ENCODE assay signal across 15 cellular contexts in genomic region chr20:38079353-38079752, GRCh38. TPM values are rescaled to one million over a fixed set of nuclear protein-coding genes. Genes with fewer than 3 reads are reported as not detected.
DNase-seq lines count a peak whose midpoint lies in the region; ATAC-seq, FAIRE-seq and TF ChIP-seq lines count a peak whose summit lies in the region.
"Had no signal": no experiment of that assay in that cellular context is flagged by ENCODE, and none has a peak within 500 bp of the region (broad histone marks: within the 10 kb centered on the region; RNA-seq: fewer than 3 reads in every experiment).

No MANE protein-coding gene starts in this region.

- H2BK15ac ChIP-seq in IMR-90 (ENCODE audit: low read depth, low read length) (peak overlapping the region; percentile 41; the same call in 1 of the 3 replicates), mesenchymal stem cell (ENCODE audit: low read depth, poor library complexity, severe bottlenecking) (no peak overlapping the region)

- TF ChIP-seq POLR2A in IMR-90 (IDR thresholded peaks at IDR 0.05; ENCODE audit: low read depth, low read length) (no peak), GM12878 (IDR thresholded peaks at IDR 0.05; ENCODE audit: low read depth, low read length) (no peak)

- H3K79me2 ChIP-seq in GM12878 (ENCODE audit: control insufficient read depth, insufficient read depth, low read length): peaks cover 12% of the 10 kb centered on the region

- H2BK20ac ChIP-seq in IMR-90 (ENCODE audit: low read depth, low read length): no peak overlapping the region

- WGBS in IMR-90 (ENCODE audit: extremely low coverage in 2 of 2, insufficient read length in 1 of 2), 2 experiments: no CpG with 5 or more reads among the region's 3 CpGs
- WGBS in GM12878 (ENCODE audit: insufficient coverage, insufficient replicate concordance, low lambda C conversion rate, missing lambda C conversion rate): 98% methylated on average over 3 of the region's 3 CpGs
- WGBS in mesenchymal stem cell: 100% methylated on average over 3 of the region's 3 CpGs

- POLR2A ChIA-PET in IMR-90 (lab: Charles Lee; ENCODE audit: unreplicated experiment): no interaction called here
- POLR2A ChIA-PET in GM12878 (lab: Charles Lee): interaction anchor here (0.6 kb wide), 1 partner anchor 66 kb away, joined by 4 read pairs; no protein-coding TSS in a partner anchor

- H2AK5ac ChIP-seq in IMR-90 (ENCODE audit: low read depth, low read length) (no peak overlapping the region), mesenchymal stem cell (ENCODE audit: low read length, severe bottlenecking) (no peak overlapping the region)

- no peak for TF ChIP-seq RAD21 in IMR-90 (IDR thresholded peaks at IDR 0.05; ENCODE audit: low read length)
- no peak for TF ChIP-seq RAD21 in GM12878 (IDR thresholded peaks at IDR 0.05; ENCODE audit: insufficient read depth, low read depth, low read length)

- H3K36me3 ChIP-seq in CD4-positive, CD25-positive, alpha-beta regulatory T cell (ENCODE audit: control insufficient read depth, insufficient read depth, low read length): peaks cover 61% of the 10 kb centered on the region
- peaks cover 10% of the 10 kb centered on the region for H3K36me3 ChIP-seq in IMR-90 (ENCODE audit: control insufficient read depth, insufficient read depth, low read length)
- H3K36me3 ChIP-seq in GM12878 (ENCODE audit: control insufficient read depth in 2 of 2, insufficient read depth in 2 of 2, low read length in 1 of 2): peaks cover 8 to 11% of the 10 kb centered on the region in 2 experiments
- H3K36me3 ChIP-seq in mesenchymal stem cell (ENCODE audit: control insufficient read depth in 1 of 2, insufficient read depth in 2 of 2, low read depth in 1 of 2, low read length in 2 of 2): peaks cover 22 to 63% of the 10 kb centered on the region in 2 experiments

- H3K9me1 ChIP-seq in IMR-90 (ENCODE audit: insufficient read depth, low read length): peaks cover 23% of the 10 kb centered on the region

- H3K4ac ChIP-seq in IMR-90 (ENCODE audit: low read depth, low read length) (no peak overlapping the region), mesenchymal stem cell (ENCODE audit: low read depth in 1 of 2, low read length in 2 of 2) (no peak overlapping the region)

- dilution Hi-C loops in IMR-90 (cut with HindIII; ENCODE audit: low sequenced_read_pairs, unreplicated experiment): no loop called here

- no peak overlapping the region for H3K4me3 ChIP-seq in CD4-positive, CD25-positive, alpha-beta regulatory T cell (ENCODE audit: low read depth, low read length)
- H3K4me3 ChIP-seq in IMR-90 (ENCODE audit: insufficient read depth, low read depth, low read length) (no peak overlapping the region), GM12878 (no peak overlapping the region), mesenchymal stem cell (ENCODE audit: insufficient read depth in 1 of 2, low read depth in 1 of 2, low read length in 2 of 2) (no peak overlapping the region)
- H3K4me3 ChIP-seq: GM23338 had no signal

- H3K27me3 Mint-ChIP-seq in CD4-positive, CD25-positive, alpha-beta regulatory T cell: no peaks in the 10 kb centered on the region
- H3K27me3 Mint-ChIP-seq: B cell; CD4-positive, alpha-beta memory T cell had no signal

- H3K4me1 ChIP-seq in CD4-positive, CD25-positive, alpha-beta regulatory T cell (ENCODE audit: control insufficient read depth, insufficient read depth, low read length, poor library complexity, severe bottlenecking): no peaks in the 10 kb centered on the region
- H3K4me1 ChIP-seq in IMR-90 (ENCODE audit: control insufficient read depth, insufficient read depth, low read length): peaks cover 21% of the 10 kb centered on the region
- H3K4me1 ChIP-seq in GM12878 (ENCODE audit: control insufficient read depth, insufficient read depth, low read length): peaks cover 6% of the 10 kb centered on the region
- peaks cover 3% of the 10 kb centered on the region for H3K4me1 ChIP-seq in mesenchymal stem cell (ENCODE audit: control insufficient read depth, insufficient read depth, low read depth, low read length)

- no peak overlapping the region for H3K18ac ChIP-seq in IMR-90 (ENCODE audit: low read depth, low read length)
- peak overlapping the region in 1 of 2 experiments; percentile 33 for H3K18ac ChIP-seq in mesenchymal stem cell (ENCODE audit: low read depth in 1 of 2, low read length in 2 of 2)

- H3K9me3 Mint-ChIP-seq in CD4-positive, CD25-positive, alpha-beta regulatory T cell: peaks cover 0 to 5% (median 0%) of the 10 kb centered on the region in 7 donors
- H3K9me3 Mint-ChIP-seq: GM23338 had no signal

- ATAC-seq in CD4-positive, CD25-positive, alpha-beta regulatory T cell (ENCODE audit: low read depth in 2 of 2): no peak
- ATAC-seq in IMR-90 (ENCODE audit: low read depth): no peak
- ATAC-seq in GM12878: no peak
- no peak for ATAC-seq in GM21447 (IDR thresholded peaks at IDR 0.05; ENCODE audit: unreplicated experiment)
- ATAC-seq: GM23338 had no signal

- H2AFZ ChIP-seq in IMR-90 (replicated peaks; ENCODE audit: low read length, poor library complexity) (no peak overlapping the region), GM12878 (ENCODE audit: control insufficient read depth, low read depth, low read length) (no peak overlapping the region), mesenchymal stem cell (ENCODE audit: low read depth, low read length) (no peak overlapping the region)
- H2AFZ ChIP-seq: GM23338 had no signal

- H2AK9ac ChIP-seq in IMR-90 (replicated peaks; ENCODE audit: low read depth, low read length, poor library complexity): no peak overlapping the region

- peak overlapping the region in 2 of 3 donors; percentile 29 to 67 for H3K27ac Mint-ChIP-seq in CD4-positive, CD25-positive, alpha-beta regulatory T cell
- H3K27ac Mint-ChIP-seq: GM23338 had no signal

- H3K56ac ChIP-seq in IMR-90 (ENCODE audit: extremely low read depth, insufficient read depth, low read length): no peak overlapping the region

- no peak for FAIRE-seq in GM12878 (lab: Jason Lieb, UNC)
- FAIRE-seq: A204.1, GM12891 had no signal

- no peak for TF ChIP-seq EP300 in GM12878 (IDR thresholded peaks at IDR 0.05; ENCODE audit: borderline replicate concordance in 1 of 2, control insufficient read depth in 1 of 2, low read depth in 2 of 2, low read length in 2 of 2)

- no peak overlapping the region for H4K5ac ChIP-seq in IMR-90 (ENCODE audit: low read depth, low read length)

- H3K9ac ChIP-seq in IMR-90 (ENCODE audit: low read depth, low read length) (no peak overlapping the region), GM12878 (ENCODE audit: control insufficient read depth, insufficient read depth, low read length) (no peak overlapping the region), mesenchymal stem cell (ENCODE audit: low read length) (no peak overlapping the region)

- H3K79me1 ChIP-seq in IMR-90 (ENCODE audit: low read depth in 1 of 2, low read length in 2 of 2): peaks cover 33 to 60% of the 10 kb centered on the region in 2 experiments
- H3K79me1 ChIP-seq in mesenchymal stem cell (replicated peaks; ENCODE audit: low read length, poor library complexity, severe bottlenecking): peaks cover 33% of the 10 kb centered on the region

- H2BK12ac ChIP-seq in mesenchymal stem cell (ENCODE audit: low read length in 2 of 2): no peak overlapping the region

- H3K23ac ChIP-seq in IMR-90 (ENCODE audit: low read depth, low read length) (no peak overlapping the region), mesenchymal stem cell (ENCODE audit: low read length in 2 of 2) (no peak overlapping the region)

- H3K4me2 ChIP-seq in IMR-90 (ENCODE audit: low read depth, low read length) (no peak overlapping the region), GM12878 (ENCODE audit: control insufficient read depth, insufficient read depth) (no peak overlapping the region), mesenchymal stem cell (ENCODE audit: low read length, poor library complexity, severe bottlenecking) (no peak overlapping the region)
- H3K4me2 ChIP-seq: GM23338 had no signal

- CTCF ChIA-PET in IMR-90 (lab: Yijun Ruan, JAX): no interaction called here
- CTCF ChIA-PET in GM12878 (lab: Yijun Ruan, JAX): interaction anchor here (1.4 to 12.1 kb wide), 5 partner anchors 9 to 142 kb away, joined by 6 to 260 read pairs (median 175); no protein-coding TSS in a partner anchor

- no peak overlapping the region for H4K91ac ChIP-seq in IMR-90 (ENCODE audit: insufficient read depth, low read depth, low read length)
- no peak overlapping the region for H4K91ac ChIP-seq in mesenchymal stem cell (ENCODE audit: low read length)

- H3K36me3 Mint-ChIP-seq in CD4-positive, CD25-positive, alpha-beta regulatory T cell: peaks cover 46% of the 10 kb centered on the region

- RAD21 ChIA-PET in GM12878 (lab: Charles Lee; ENCODE audit: unreplicated experiment): interaction anchor here (0.7 to 1.1 kb wide), 3 partner anchors 14 to 34 kb away, joined by 3 to 4 read pairs (median 4); no protein-coding TSS in a partner anchor

- no peak overlapping the region for H2BK5ac ChIP-seq in IMR-90 (ENCODE audit: low read depth, low read length, poor library complexity, severe bottlenecking)
- H2BK5ac ChIP-seq in mesenchymal stem cell (ENCODE audit: low read depth, low read length, poor library complexity, severe bottlenecking): no peak overlapping the region

- BruUV-seq in IMR-90 (replicated peaks; lab: Mats Ljungman, UMichigan): no TSS peak
- no TSS peak for BruUV-seq in GM12878 (replicated peaks; lab: Mats Ljungman, UMichigan)

- H4K20me1 ChIP-seq in IMR-90 (ENCODE audit: insufficient read depth, low read length): no peaks in the 10 kb centered on the region
- no peaks in the 10 kb centered on the region for H4K20me1 ChIP-seq in GM12878 (ENCODE audit: control insufficient read depth, insufficient read depth)

- H2BK120ac ChIP-seq in IMR-90 (ENCODE audit: low read depth, low read length) (no peak overlapping the region), mesenchymal stem cell (ENCODE audit: low read depth, low read length) (peak overlapping the region; percentile 34)

- no peak overlapping the region for H3K14ac ChIP-seq in IMR-90 (replicated peaks; ENCODE audit: low read depth, low read length)
- no peak overlapping the region for H3K14ac ChIP-seq in mesenchymal stem cell (ENCODE audit: low read length in 2 of 2)

- H4K8ac ChIP-seq in IMR-90 (ENCODE audit: low read depth in 2 of 2, low read length in 2 of 2) (no peak overlapping the region), mesenchymal stem cell (ENCODE audit: low read length) (no peak overlapping the region)

- TF ChIP-seq CTCF in IMR-90 (conservative IDR thresholded peaks at IDR 0.05; ENCODE audit: low read depth, low read length): no peak
- TF ChIP-seq CTCF in GM12878 (IDR thresholded peaks at IDR 0.05 in 2 of 3, conservative IDR thresholded peaks at IDR 0.05 in 1 of 3; ENCODE audit: control insufficient read depth in 2 of 3, extremely low read depth in 1 of 3, insufficient read depth in 1 of 3, low read depth in 3 of 3, low read length in 3 of 3): no peak

- H3K27me3 ChIP-seq in CD4-positive, CD25-positive, alpha-beta regulatory T cell (ENCODE audit: control insufficient read depth, insufficient read depth, low read length): no peaks in the 10 kb centered on the region
- H3K27me3 ChIP-seq in IMR-90 (ENCODE audit: control insufficient read depth, insufficient read depth, low read length) (no peaks in the 10 kb centered on the region), GM12878 (replicated peaks in 1 of 2; ENCODE audit: control insufficient read depth in 2 of 2, insufficient read depth in 2 of 2, low read length in 1 of 2) (no peaks in the 10 kb centered on the region), mesenchymal stem cell (ENCODE audit: control insufficient read depth in 1 of 2, insufficient read depth in 1 of 2, low read length in 2 of 2) (no peaks in the 10 kb centered on the region)

- no peak overlapping the region for H3K27ac ChIP-seq in CD4-positive, CD25-positive, alpha-beta regulatory T cell (ENCODE audit: insufficient read depth, low read length, poor library complexity, severe bottlenecking)
- H3K27ac ChIP-seq in IMR-90 (ENCODE audit: insufficient read depth, low read length) (no peak overlapping the region), GM12878 (ENCODE audit: control insufficient read depth, insufficient read depth) (no peak overlapping the region), mesenchymal stem cell (ENCODE audit: low read length, poor library complexity, severe bottlenecking) (no peak overlapping the region)

- no peak overlapping the region for H3K4me3 Mint-ChIP-seq in CD4-positive, CD25-positive, alpha-beta regulatory T cell
- H3K4me3 Mint-ChIP-seq: B cell, GM23338 had no signal

- intact Hi-C loops in IMR-90 (cut with micrococcal nuclease): no loop called here
- intact Hi-C loops in GM12878 (cut with micrococcal nuclease; ENCODE audit: unreplicated experiment): no loop called here

- in situ Hi-C loops in IMR-90 (cut with MboI; ENCODE audit: low sequenced_read_pairs) (loop anchor here (5.0 kb wide), 1 partner anchor 88 kb away; the partner anchor contains the start of gene TGM2), GM12878 (cut with MboI) (no loop called here)

- no peaks in the 10 kb centered on the region for H3K9me3 ChIP-seq in CD4-positive, CD25-positive, alpha-beta regulatory T cell (ENCODE audit: control insufficient read depth in 2 of 2, low read length in 2 of 2)
- H3K9me3 ChIP-seq in IMR-90 (ENCODE audit: control insufficient read depth, insufficient read depth, low read length) (peaks cover 2% of the 10 kb centered on the region; the same call in 1 of the 2 replicates), GM12878 (replicated peaks; ENCODE audit: control insufficient read depth, insufficient read depth, low read length) (peaks cover 4% of the 10 kb centered on the region), mesenchymal stem cell (ENCODE audit: control insufficient read depth, low read length) (no peaks in the 10 kb centered on the region)

- SMC1A ChIA-PET in GM12878 (lab: Charles Lee; ENCODE audit: uncharacterized antibody, unreplicated experiment): interaction anchor here (0.8 to 12.3 kb wide), 3 partner anchors 12 to 21 kb away, joined by 3 to 166 read pairs (median 8); no protein-coding TSS in a partner anchor

- peaks cover 24 to 47% (median 40%) of the 10 kb centered on the region in 4 donors for H3K4me1 Mint-ChIP-seq in CD4-positive, CD25-positive, alpha-beta regulatory T cell

- no peak for DNase-seq in CD4-positive, CD25-positive, alpha-beta regulatory T cell
- DNase-seq in IMR-90 (no peak), GM12878 (ENCODE audit: low read depth, low spot score) (no peak), mesenchymal stem cell (no peak), NCI-H2171 treated with DMSO at 0.1 percent for 48 hours (lab: John Stamatoyannopoulos, UW) (no peak), inferior parietal cortex (ENCODE audit: extremely low spot score) (no peak)
- DNase-seq: C1 segment of cervical spinal cord; CD4-positive, alpha-beta memory T cell; DMS79; H7 had no signal

RNA-seq across cellular contexts. Expression of gene RPRD1B, which starts 45.8 kb away (rescaled TPM):
- total RNA-seq in CD4-positive, CD25-positive, alpha-beta regulatory T cell: 54.0 TPM
- 1 to 10 TPM; 3.8 to 6.2 (median 4.3) TPM for polyA plus RNA-seq in CD4-positive, CD25-positive, alpha-beta regulatory T cell
- total RNA-seq in IMR-90 (2012; rRNA removed): 8.4 and 9.2 TPM in 2 replicates
- 7.8 and 9.9 TPM in 2 replicates for polyA plus RNA-seq in IMR-90 (2012; rRNA removed)
- polyA plus RNA-seq in IMR-90 (2012; cell fraction: cytosol; rRNA removed): 3.4 and 3.9 TPM in 2 replicates
- polyA plus RNA-seq in IMR-90 (2012; cell fraction: nucleus; rRNA removed; ENCODE audit: low replicate concordance): 5.4 and 21.8 TPM in 2 replicates
- 80.5 and 87.4 TPM in 2 replicates for total RNA-seq in GM12878 (2013; cell fraction: nucleolus; rRNA removed)
- 29.7 and 33.6 TPM in 2 replicates for total RNA-seq in GM12878 (2014; rRNA removed)
- 18.0 and 18.2 TPM in 2 replicates for total RNA-seq in GM12878 (2014; rRNA removed; fragmentation: Illumina TruSeq; extraction: Trizol)
- 30.1 and 30.5 TPM in 2 replicates for total RNA-seq in GM12878 (2021)
- polyA plus RNA-seq in GM12878 (2011; ENCODE audit: low read depth): 9.2 TPM
- polyA plus RNA-seq in GM12878 (2011; rRNA removed): 37.1 and 44.4 TPM in 2 replicates
- 26.0 and 28.2 TPM in 2 replicates for polyA plus RNA-seq in GM12878 (2011; cell fraction: cytosol; rRNA removed)
- 24.3 and 28.1 TPM in 2 replicates for polyA plus RNA-seq in GM12878 (2011; cell fraction: nucleus; rRNA removed)
- 12.4 and 15.0 TPM in 2 replicates for polyA plus RNA-seq in GM12878 (2012)
- 40.2 and 50.9 TPM in 2 replicates for polyA plus RNA-seq in GM12878 (2014; fragmentation: Illumina TruSeq; extraction: Trizol)
- polyA plus RNA-seq in GM12878 (2014; fragmentation: Nextera tagmentation; extraction: Ambion mirVana): 10 to 100 TPM in 1 of 2 experiments, 1 to 10 TPM in 1; 5.2 to 10.7 TPM
- polyA plus RNA-seq in GM12878 (2014; rRNA removed): 29.6 and 29.7 TPM in 2 replicates
- 10 to 100 TPM; 30.3 to 30.4 TPM for polyA plus RNA-seq in GM12878 (2016; fragmentation: Nextera tagmentation; extraction: Ambion mirVana)
- 27.3 and 27.4 TPM in 2 replicates for polyA minus RNA-seq in GM12878 (2011; rRNA and poly(A)+ RNA removed)
- 19.4 and 21.9 TPM in 2 replicates for polyA minus RNA-seq in GM12878 (2011; cell fraction: cytosol; rRNA and poly(A)+ RNA removed)
- polyA minus RNA-seq in GM12878 (2011; cell fraction: nucleus; rRNA and poly(A)+ RNA removed): 33.4 and 57.1 TPM in 2 replicates
- polyA plus RNA-seq in mesenchymal stem cell (2013, experiment 1 of 2): 26.4 TPM
- 25.9 TPM for polyA plus RNA-seq in mesenchymal stem cell (2013, experiment 2 of 2)

RNA-seq across cellular contexts. Expression of gene TTI1, which starts 46.1 kb away (rescaled TPM):
- 21.2 TPM for total RNA-seq in CD4-positive, CD25-positive, alpha-beta regulatory T cell
- polyA plus RNA-seq in CD4-positive, CD25-positive, alpha-beta regulatory T cell: 10 to 100 TPM; 15.2 to 19.0 (median 15.9) TPM
- total RNA-seq in IMR-90 (2012; rRNA removed): 16.9 and 17.6 TPM in 2 replicates
- 12.5 and 13.4 TPM in 2 replicates for polyA plus RNA-seq in IMR-90 (2012; rRNA removed)
- polyA plus RNA-seq in IMR-90 (2012; cell fraction: cytosol; rRNA removed): 4.6 and 6.4 TPM in 2 replicates
- polyA plus RNA-seq in IMR-90 (2012; cell fraction: nucleus; rRNA removed; ENCODE audit: low replicate concordance): 10.3 and 11.0 TPM in 2 replicates
- 85.3 and 87.8 TPM in 2 replicates for total RNA-seq in GM12878 (2013; cell fraction: nucleolus; rRNA removed)
- total RNA-seq in GM12878 (2014; rRNA removed): 24.1 and 26.9 TPM in 2 replicates
- total RNA-seq in GM12878 (2014; rRNA removed; fragmentation: Illumina TruSeq; extraction: Trizol): 25.2 and 26.7 TPM in 2 replicates
- total RNA-seq in GM12878 (2021): 25.6 and 27.2 TPM in 2 replicates
- 10.7 TPM for polyA plus RNA-seq in GM12878 (2011; ENCODE audit: low read depth)
- polyA plus RNA-seq in GM12878 (2011; rRNA removed): 23.1 and 24.0 TPM in 2 replicates
- polyA plus RNA-seq in GM12878 (2011; cell fraction: cytosol; rRNA removed): 18.7 and 22.2 TPM in 2 replicates
- polyA plus RNA-seq in GM12878 (2011; cell fraction: nucleus; rRNA removed): 17.7 and 18.8 TPM in 2 replicates
- polyA plus RNA-seq in GM12878 (2012): 13.3 and 15.3 TPM in 2 replicates
- 22.2 and 25.8 TPM in 2 replicates for polyA plus RNA-seq in GM12878 (2014; fragmentation: Illumina TruSeq; extraction: Trizol)
- 1 to 10 TPM; 5.3 to 5.5 TPM for polyA plus RNA-seq in GM12878 (2014; fragmentation: Nextera tagmentation; extraction: Ambion mirVana)
- polyA plus RNA-seq in GM12878 (2014; rRNA removed): 18.1 and 19.8 TPM in 2 replicates
- 10 to 100 TPM; 39.8 to 44.6 TPM for polyA plus RNA-seq in GM12878 (2016; fragmentation: Nextera tagmentation; extraction: Ambion mirVana)
- polyA minus RNA-seq in GM12878 (2011; rRNA and poly(A)+ RNA removed): 57.0 and 60.1 TPM in 2 replicates
- 11.9 and 15.2 TPM in 2 replicates for polyA minus RNA-seq in GM12878 (2011; cell fraction: cytosol; rRNA and poly(A)+ RNA removed)
- polyA minus RNA-seq in GM12878 (2011; cell fraction: nucleus; rRNA and poly(A)+ RNA removed): 33.5 and 42.4 TPM in 2 replicates
- polyA plus RNA-seq in mesenchymal stem cell (2013, experiment 1 of 2): 7.0 TPM
- 6.9 TPM for polyA plus RNA-seq in mesenchymal stem cell (2013, experiment 2 of 2)
